In genomic region chr7:75762350-75762917, GRCh38 we compare ENCODE assay signal across 8 cellular contexts. TPM values are rescaled to one million over a fixed set of nuclear protein-coding genes. Genes with fewer than 3 reads are reported as not detected.
DNase-seq lines count a peak whose midpoint lies in the region; ATAC-seq, FAIRE-seq and TF ChIP-seq lines count a peak whose summit lies in the region.

No MANE protein-coding gene starts in this region.

- H3K9me2 ChIP-seq in HCT116 (ENCODE audit: insufficient read depth), result no peaks in the 10 kb centered on the region

- POLR2A ChIA-PET in HCT116 (lab: Charles Lee), result interaction anchor here (0.6 kb wide), 1 partner anchor 154 kb away, joined by 3 read pairs; no protein-coding TSS in a partner anchor

- H3K27ac ChIP-seq in HCT116 (ENCODE audit: low read depth, low read length), result no peak overlapping the region

- H3K36me3 ChIP-seq in HCT116 (ENCODE audit: control insufficient read depth in 1 of 2, insufficient read depth in 2 of 2, low read length in 2 of 2), result no peaks in the 10 kb centered on the region

- no peaks in the 10 kb centered on the region for H3K9me3 ChIP-seq in HCT116 (ENCODE audit: control insufficient read depth in 1 of 2, insufficient read depth in 1 of 2, low read depth in 1 of 2, low read length in 2 of 2)

- RAD21 ChIA-PET in HCT116 (lab: Charles Lee; ENCODE audit: low non-redundant PET in 1 of 2, low total read pairs in 2 of 2, uncharacterized antibody in 2 of 2, unreplicated experiment in 2 of 2), result interaction anchor here (0.6 to 1.0 kb wide), 5 partner anchors 165 to 259 kb away, joined by 3 to 7 read pairs (median 3); no protein-coding TSS in a partner anchor

- H3K27me3 Mint-ChIP-seq in stimulated activated memory B cell treated with anti-CD40 and anti-IgM and Interleukin-4, amounts not matched to agents 10 μg/mL and 1 μg/mL and 100 μg/mL, for 72 hours, result no peaks in the 10 kb centered on the region

- no peaks in the 10 kb centered on the region for H3K36me3 Mint-ChIP-seq in stimulated activated memory B cell treated with anti-CD40 and anti-IgM and Interleukin-4, amounts not matched to agents 10 μg/mL and 1 μg/mL and 100 μg/mL, for 72 hours

- no peak for FAIRE-seq in D721Med (lab: Jason Lieb, UNC)

- peak overlapping the region; percentile 45 for H3K27ac Mint-ChIP-seq in stimulated activated memory B cell treated with anti-CD40 and anti-IgM and Interleukin-4, amounts not matched to agents 10 μg/mL and 1 μg/mL and 100 μg/mL, for 72 hours

- H3K4me2 ChIP-seq in HCT116 (ENCODE audit: low read length), result no peak overlapping the region

- no peaks in the 10 kb centered on the region for H4K20me1 ChIP-seq in HCT116 (ENCODE audit: insufficient read depth)

- H3K4me3 Mint-ChIP-seq in stimulated activated memory B cell treated with anti-CD40 and anti-IgM and Interleukin-4, amounts not matched to agents 10 μg/mL and 1 μg/mL and 100 μg/mL, for 72 hours, result no peak overlapping the region

- BruUV-seq in HCT116 (replicated peaks; lab: Mats Ljungman, UMichigan), result no TSS peak

- H3K4me1 Mint-ChIP-seq in stimulated activated memory B cell treated with anti-CD40 and anti-IgM and Interleukin-4, amounts not matched to agents 10 μg/mL and 1 μg/mL and 100 μg/mL, for 72 hours, result peaks cover 6% of the 10 kb centered on the region

- CTCF ChIA-PET in HCT116 (lab: Charles Lee), result interaction anchor here (0.6 to 1.1 kb wide), 12 partner anchors 9 to 685 kb away, joined by 3 to 15 read pairs (median 4); partner anchors contain the start of gene CCL26

- no peaks in the 10 kb centered on the region for H3K79me2 ChIP-seq in HCT116 (ENCODE audit: insufficient read depth, low read length)

- ATAC-seq in HCT116, result peak; percentile 93
- peak; percentile 76 for ATAC-seq in stimulated activated memory B cell treated with anti-CD40 and anti-IgM and Interleukin-4, amounts not matched to agents 10 μg/mL and 1 μg/mL and 100 μg/mL, for 72 hours
- ATAC-seq in HG02840 (IDR thresholded peaks at IDR 0.05; ENCODE audit: low FRiP score, unreplicated experiment), result no peak

- no peaks in the 10 kb centered on the region for H3K4me1 ChIP-seq in HCT116 (ENCODE audit: control insufficient read depth in 1 of 2, insufficient read depth in 2 of 2, low read length in 2 of 2)

- TF ChIP-seq POLR2A in HCT116 (IDR thresholded peaks at IDR 0.05; ENCODE audit: borderline replicate concordance, extremely low read depth, insufficient read depth, insufficient read length), result no peak

- peak; percentile 92 for TF ChIP-seq RAD21 in HCT116 (IDR thresholded peaks at IDR 0.05; ENCODE audit: low read depth)

- intact Hi-C loops in HCT116 (cut with micrococcal nuclease), result loop anchor here (1.0 to 10.0 kb wide), 2 partner anchors 147 to 262 kb away; no protein-coding TSS in a partner anchor

- DNase-seq in D721Med (ENCODE audit: insufficient read length, low spot score) (peak; percentile 83), HCT116 (ENCODE audit: low read depth, low spot score) (peak; percentile 40), NCI-H510A treated with DMSO at 0.1 percent for 48 hours (lab: John Stamatoyannopoulos, UW) (peak; percentile 55), astrocyte of the spinal cord (ENCODE audit: low read depth, low spot score) (peak; percentile 71), iPS-NIHi11 (ENCODE audit: low spot score) (peak; percentile 80), GOT3 (lab: John Stamatoyannopoulos, UW) (no peak)

- H3K27me3 ChIP-seq in HCT116 (ENCODE audit: insufficient read depth, low read length), result no peaks in the 10 kb centered on the region

- in situ Hi-C loops in astrocyte of the spinal cord (cut with HindIII; ENCODE audit: low sequenced_read_pairs), result no loop called here

- no peak overlapping the region for H3K9ac ChIP-seq in HCT116 (ENCODE audit: low read length)

- H2AFZ ChIP-seq in HCT116 (ENCODE audit: low read depth, low read length, poor library complexity, severe bottlenecking), result no peak overlapping the region

- H3K4me3 ChIP-seq in HCT116 (replicated peaks in 1 of 2; ENCODE audit: low read depth in 1 of 2, low read length in 2 of 2) (no peak overlapping the region), astrocyte of the spinal cord (ENCODE audit: low read depth, low read length) (no peak overlapping the region)

- TF ChIP-seq CTCF in D721Med (IDR thresholded peaks at IDR 0.05; ENCODE audit: insufficient read depth, missing control alignments) (peak; percentile 74), HCT116 (IDR thresholded peaks at IDR 0.05 in 2 of 3, conservative IDR thresholded peaks at IDR 0.05 in 1 of 3; ENCODE audit: borderline replicate concordance in 1 of 3, insufficient read depth in 1 of 3, low read depth in 2 of 3, low read length in 2 of 3) (peak; percentile 62 to 77 (median 68); a peak in 5 of 6 replicates), astrocyte of the spinal cord (IDR thresholded peaks at IDR 0.05; ENCODE audit: low read depth, low read length) (peak; percentile 75)

- H3K9me3 Mint-ChIP-seq in stimulated activated memory B cell treated with anti-CD40 and anti-IgM and Interleukin-4, amounts not matched to agents 10 μg/mL and 1 μg/mL and 100 μg/mL, for 72 hours, result no peaks in the 10 kb centered on the region

TF ChIP-seq in HCT116, 20 proteins besides CTCF, POLR2A, EP300 and RAD21:
- TF ChIP-seq, protein P1, sequence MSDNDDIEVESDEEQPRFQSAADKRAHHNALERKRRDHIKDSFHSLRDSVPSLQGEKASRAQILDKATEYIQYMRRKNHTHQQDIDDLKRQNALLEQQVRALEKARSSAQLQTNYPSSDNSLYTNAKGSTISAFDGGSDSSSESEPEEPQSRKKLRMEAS (IDR thresholded peaks at IDR 0.05), result no peak
- TF ChIP-seq EGR1 (IDR thresholded peaks at IDR 0.05; ENCODE audit: low read depth), result no peak
- TF ChIP-seq FOSL1 (IDR thresholded peaks at IDR 0.05; ENCODE audit: low read depth), result no peak
- no peak for TF ChIP-seq POLR2AphosphoS5 (IDR thresholded peaks at IDR 0.05; ENCODE audit: low read depth, low read length)
- no peak for TF ChIP-seq TCF7L2 (IDR thresholded peaks at IDR 0.05; ENCODE audit: borderline replicate concordance, extremely low read depth, insufficient read depth, insufficient read length)
- no peak for TF ChIP-seq JUND (IDR thresholded peaks at IDR 0.05)
- no peak for TF ChIP-seq SIN3A (IDR thresholded peaks at IDR 0.05; ENCODE audit: low read depth)
- TF ChIP-seq ZFX (IDR thresholded peaks at IDR 0.05), result no peak
- no peak for TF ChIP-seq ZNF274 (IDR thresholded peaks at IDR 0.05; ENCODE audit: low read depth, low read length)

RNA-seq across cellular contexts. Expression of gene CCL26, which starts 9.6 kb away (rescaled TPM):
- total RNA-seq in HCT116 (2021; ENCODE audit: unreplicated experiment), result 0.49 TPM
- 0.47 and 0.53 TPM in 2 replicates for polyA plus RNA-seq in HCT116 (2012)

RNA-seq across cellular contexts. Expression of gene HIP1, which starts 23.7 kb away (rescaled TPM):
- total RNA-seq in HCT116 (2021; ENCODE audit: unreplicated experiment), result 22.1 TPM
- polyA plus RNA-seq in HCT116 (2012), result 9.5 and 12.1 TPM in 2 replicates

RNA-seq across cellular contexts. Expression of gene CCL24, which starts 51.2 kb away (rescaled TPM):
- not detected for total RNA-seq in HCT116 (2021; ENCODE audit: unreplicated experiment)
- polyA plus RNA-seq in HCT116 (2012), result 0.11 TPM in 1 of 2 replicates, not detected in the other
